ENCODE assay signal across 17 cellular contexts in genomic region chr10:75287697-75288096, GRCh38. TPM values are rescaled to one million over a fixed set of nuclear protein-coding genes. Genes with fewer than 3 reads are reported as not detected.
DNase-seq lines count a peak whose midpoint lies in the region; ATAC-seq, FAIRE-seq and TF ChIP-seq lines count a peak whose summit lies in the region.
"Had no signal": no experiment of that assay in that cellular context is flagged by ENCODE, and none has a peak within 500 bp of the region (broad histone marks: within the 10 kb centered on the region; RNA-seq: fewer than 3 reads in every experiment).

No MANE protein-coding gene starts in this region.

- H3K4me1 ChIP-seq in HepG2 (ENCODE audit: insufficient read depth, low read length) = 0 out of 2 replicates have a peak, but pooled peaks cover 13% of the 10 kb centered on the region
- H3K4me1 ChIP-seq: A549, BE2C had no signal

- in situ Hi-C loops in HepG2 (cut with HindIII; ENCODE audit: extremely low pct_ligation_motif_present, low pct_unique_long_range_greater_than_20kb) = loop anchor here (25.0 kb wide), 1 partner anchor 1025 kb away; no protein-coding TSS in a partner anchor

- peaks cover 14% of the 10 kb centered on the region for H3K4me1 Mint-ChIP-seq in WTC11
- H3K4me1 Mint-ChIP-seq: CD4-positive, alpha-beta memory T cell had no signal

- no peaks in the 10 kb centered on the region for H4K20me1 ChIP-seq in HepG2 (ENCODE audit: insufficient read depth, low read length)

- POLR2A ChIA-PET in WTC11 (lab: Charles Lee) = no interaction called here
- POLR2A ChIA-PET in HepG2 (lab: Yijun Ruan, JAX) = no interaction called here

- no peak overlapping the region for H3K27ac Mint-ChIP-seq in WTC11
- H3K27ac Mint-ChIP-seq: CD4-positive, alpha-beta memory T cell had no signal

- WGBS in HepG2 (ENCODE audit: low lambda C conversion rate) = 29% methylated on average over 2 of the region's 4 CpGs

- no peak overlapping the region for H3K9ac ChIP-seq in HepG2 (ENCODE audit: insufficient read depth, low read depth, low read length)

- no peak overlapping the region for H3K4me3 Mint-ChIP-seq in WTC11
- H3K4me3 Mint-ChIP-seq: CD4-positive, alpha-beta memory T cell had no signal

- no peaks in the 10 kb centered on the region for H3K36me3 Mint-ChIP-seq in WTC11
- H3K36me3 Mint-ChIP-seq: CD4-positive, alpha-beta memory T cell had no signal

- no TSS peak for BruUV-seq in HepG2 (replicated peaks; lab: Mats Ljungman, UMichigan)

- H3K4me2 ChIP-seq in HepG2 (ENCODE audit: low read depth, low read length) = no peak overlapping the region
- H3K4me2 ChIP-seq: A549 had no signal

- DNase-seq in EL (peak; percentile 21), H7 (peak; percentile 0), WTC11 (ENCODE audit: low spot score) (no peak), HepG2 (ENCODE audit: low spot score) (no peak), activated T-cell treated with anti-CD3 and anti-CD28 coated beads for 4 hours (no peak)
- DNase-seq: BE2C; CD4-positive, alpha-beta memory T cell; DMS79 had no signal

- H3K27ac ChIP-seq in HepG2 (ENCODE audit: extremely low read length, insufficient read depth, low read length) = no peak overlapping the region
- H3K27ac ChIP-seq: A549, C4-2B had no signal

- no peak for TF ChIP-seq POLR2A in HepG2 (IDR thresholded peaks at IDR 0.05; ENCODE audit: insufficient read depth in 1 of 2, low read depth in 2 of 2, low read length in 2 of 2)

- no peak for TF ChIP-seq RAD21 in HepG2 (CRISPR knock-in tag; IDR thresholded peaks at IDR 0.05)

- CTCF ChIA-PET in WTC11 (lab: Charles Lee) = no interaction called here
- CTCF ChIA-PET in HepG2 (lab: Yijun Ruan, JAX; ENCODE audit: low intra/inter-chr PET ratio, low total read pairs) = no interaction called here

- no peak for TF ChIP-seq EP300 in HepG2 (IDR thresholded peaks at IDR 0.05; ENCODE audit: low read depth in 2 of 2, low read length in 2 of 2)
- no peak for TF ChIP-seq EP300 in HepG2 (CRISPR knock-in tag; IDR thresholded peaks at IDR 0.05; ENCODE audit: borderline replicate concordance)

- intact Hi-C loops in HepG2 (cut with micrococcal nuclease; ENCODE audit: unreplicated experiment) = no loop called here

- FAIRE-seq in HepG2 (lab: Jason Lieb, UNC) = no peak
- FAIRE-seq: A549, G401.6, GM12891, GM19239, H54, K562 had no signal

- no peak overlapping the region for H2AFZ ChIP-seq in HepG2 (ENCODE audit: low read length)

- ATAC-seq in WTC11 (no peak), HepG2 (peak; percentile 38; the same call in 2 of the 3 replicates), GM21619 (IDR thresholded peaks at IDR 0.05; ENCODE audit: unreplicated experiment) (no peak), GM21515 (IDR thresholded peaks at IDR 0.05; ENCODE audit: unreplicated experiment) (no peak)
- ATAC-seq: A549, K562 had no signal

- no peak overlapping the region for H3K4me3 ChIP-seq in H7 (ENCODE audit: insufficient read depth, low read depth, low read length)
- H3K4me3 ChIP-seq in HepG2 (replicated peaks in 1 of 3; ENCODE audit: insufficient read depth in 1 of 3, low read depth in 2 of 3, low read length in 3 of 3) = no peak overlapping the region
- H3K4me3 ChIP-seq: A549, K562 had no signal

- peaks cover 25% of the 10 kb centered on the region for H3K9me3 Mint-ChIP-seq in WTC11

- no peaks in the 10 kb centered on the region for H3K9me3 ChIP-seq in HepG2 (ENCODE audit: low read length)
- H3K9me3 ChIP-seq: BE2C had no signal

- H3K36me3 ChIP-seq in H7 (replicated peaks; ENCODE audit: control insufficient read depth, insufficient read depth, low read length) (no peaks in the 10 kb centered on the region), HepG2 (replicated peaks in 1 of 2; ENCODE audit: control insufficient read depth in 1 of 2, insufficient read depth in 2 of 2, low read length in 2 of 2) (no peaks in the 10 kb centered on the region)
- H3K36me3 ChIP-seq: BE2C had no signal

- H3K27me3 Mint-ChIP-seq in WTC11 (ENCODE audit: low read depth) = peaks cover 52% of the 10 kb centered on the region

- no peak for TF ChIP-seq CTCF in WTC11 (IDR thresholded peaks at IDR 0.05)
- TF ChIP-seq CTCF in HepG2 (CRISPR knock-in tag; IDR thresholded peaks at IDR 0.05) = no peak

- H3K79me2 ChIP-seq in HepG2 (ENCODE audit: insufficient read depth, low read length) = no peaks in the 10 kb centered on the region

- H3K27me3 ChIP-seq in H7 (ENCODE audit: control insufficient read depth, insufficient read depth, low read length) = peaks cover 4% of the 10 kb centered on the region
- peaks cover 3 to 35% of the 10 kb centered on the region in 2 experiments; a peak in 3 of 5 replicates for H3K27me3 ChIP-seq in HepG2 (ENCODE audit: control insufficient read depth in 1 of 2, insufficient read depth in 2 of 2, low read length in 2 of 2)
- H3K27me3 ChIP-seq: BE2C had no signal

TF ChIP-seq in WTC11, 78 proteins besides CTCF, POLR2A, EP300 and RAD21:
- peak; percentile 91 for TF ChIP-seq ZNF317 (CRISPR knock-in tag; IDR thresholded peaks at IDR 0.05; ENCODE audit: borderline replicate concordance, low read depth)
- no peak for TF ChIP-seq FOXP4 (CRISPR knock-in tag; IDR thresholded peaks at IDR 0.05)

TF ChIP-seq in HepG2, 621 proteins besides CTCF, POLR2A, EP300 and RAD21:
- peak; percentile 97 for TF ChIP-seq ZNF317 (CRISPR knock-in tag; IDR thresholded peaks at IDR 0.05)
- TF ChIP-seq ZNF749 (CRISPR knock-in tag; IDR thresholded peaks at IDR 0.05; ENCODE audit: borderline replicate concordance) = no peak

RNA-seq across cellular contexts. Expression of gene COMTD1, which starts 51.9 kb away (rescaled TPM):
- total RNA-seq in H7 (2014; rRNA removed; shearing (Covaris generic)) = 21.3 and 36.6 TPM in 2 replicates
- total RNA-seq in WTC11 (2021) (46.3 to 49.5 TPM (median 47.8 TPM) in 3 replicates), HepG2 (2016; rRNA removed; fragmentation: Illumina TruSeq; extraction: Trizol) (9.8 and 18.4 TPM in 2 replicates)
- total RNA-seq in HepG2 (2016; cell fraction: cytosol; rRNA removed; fragmentation: Illumina TruSeq; extraction: Trizol; ENCODE audit: low read depth) = 12.2 and 16.1 TPM in 2 replicates
- total RNA-seq in HepG2 (2016; cell fraction: insoluble cytoplasmic fraction; rRNA removed; fragmentation: Illumina TruSeq; extraction: Trizol) = 10.6 and 19.5 TPM in 2 replicates
- 12.0 and 14.7 TPM in 2 replicates for total RNA-seq in HepG2 (2016; cell fraction: membrane; rRNA removed; fragmentation: Illumina TruSeq; extraction: Trizol)
- 14.6 and 16.0 TPM in 2 replicates for total RNA-seq in HepG2 (2016; cell fraction: nucleus; rRNA removed; fragmentation: Illumina TruSeq; extraction: Trizol)
- 11.8 and 12.6 TPM in 2 replicates for polyA plus RNA-seq in HepG2 (2011; rRNA removed)
- 6.8 and 16.3 TPM in 2 replicates for polyA plus RNA-seq in HepG2 (2011; cell fraction: cytosol; rRNA removed)
- polyA plus RNA-seq in HepG2 (2011; cell fraction: nucleus; rRNA removed) = 56.9 and 70.5 TPM in 2 replicates
- polyA plus RNA-seq in HepG2 (2012) = 8.1 and 13.6 TPM in 2 replicates
- 10.0 and 12.3 TPM in 2 replicates for polyA plus RNA-seq in HepG2 (2016; cell fraction: cytosol; fragmentation: Illumina TruSeq; extraction: Trizol; ENCODE audit: low read depth)
- 8.1 and 10.1 TPM in 2 replicates for polyA plus RNA-seq in HepG2 (2016; cell fraction: insoluble cytoplasmic fraction; fragmentation: Illumina TruSeq; extraction: Trizol; ENCODE audit: low read depth)
- 9.1 and 10.0 TPM in 2 replicates for polyA plus RNA-seq in HepG2 (2016; cell fraction: membrane; fragmentation: Illumina TruSeq; extraction: Trizol; ENCODE audit: low read depth)
- polyA plus RNA-seq in HepG2 (2016; cell fraction: nucleus; fragmentation: Illumina TruSeq; extraction: Trizol; ENCODE audit: insufficient read depth, low read depth) = 30.4 and 30.9 TPM in 2 replicates
- 5.5 and 7.7 TPM in 2 replicates for polyA minus RNA-seq in HepG2 (2011; rRNA and poly(A)+ RNA removed; ENCODE audit: low replicate concordance)
- 3.2 and 9.5 TPM in 2 replicates for polyA minus RNA-seq in HepG2 (2011; cell fraction: cytosol; rRNA and poly(A)+ RNA removed)
- 3.4 and 4.1 TPM in 2 replicates for polyA minus RNA-seq in HepG2 (2011; cell fraction: nucleus; rRNA and poly(A)+ RNA removed)

Comparison
In these comparisons a context has a peak if more than half of its experiments do, and no peak if none do; other contexts are left out.
1. DNase-seq: peak in EL (single experiment) and H7 (single experiment); none in WTC11 (single experiment), HepG2 (single experiment) and activated T-cell treated with anti-CD3 and anti-CD28 coated beads for 4 hours (single experiment).